In the genomic region with DNA sequence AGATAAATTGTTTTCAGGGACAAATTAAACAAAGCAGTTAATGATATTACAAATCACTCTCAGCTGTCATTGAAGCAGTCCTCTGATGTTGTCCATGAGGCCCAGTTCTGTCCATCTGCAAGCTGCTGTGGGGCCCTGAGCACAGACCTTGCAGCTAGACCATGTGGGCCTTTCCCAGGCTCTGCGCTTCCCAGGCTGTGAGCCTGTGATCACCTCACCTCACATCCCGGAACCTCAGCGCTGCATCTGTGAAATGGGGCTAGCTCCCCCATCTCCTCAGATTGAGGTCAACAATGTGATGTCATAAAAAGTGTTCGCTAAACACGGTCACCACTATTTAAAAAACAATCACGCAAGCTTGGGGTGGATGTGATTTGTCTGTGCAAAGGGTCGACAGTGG, we compare ENCODE assay signal across 24 cellular contexts.
"Had no signal": no experiment of that assay in that cellular context is flagged by ENCODE, and none has a peak within 500 bp of the region (broad histone marks: within the 10 kb centered on the region; RNA-seq: fewer than 3 reads in every experiment).

No MANE protein-coding gene starts in this region.

- ATAC-seq: activated naive CD4-positive, alpha-beta T cell treated with anti-CD3 and anti-CD28 coated beads, Interleukin-2, amount 50 U/mL, for 72 hours; activated T-cell treated with anti-CD3 and anti-CD28 coated beads, Interleukin-2, amount 50 U/mL, for 72 hours; effector memory CD8-positive, alpha-beta T cell; WTC11 had no signal

- H3K27me3 ChIP-seq: ascending aorta, cardiac muscle cell had no signal

- H3K4me3 ChIP-seq: ascending aorta, breast epithelium, cardiac muscle cell had no signal

- DNase-seq: activated CD4-positive, alpha-beta memory T cell treated with anti-CD3 and anti-CD28 coated beads, Interleukin-2, amount 10 ng/mL, durations not matched to agents 7 days and 5 days; activated CD4-positive, alpha-beta T cell treated with anti-CD3 and anti-CD28 coated beads for 1 hour; activated CD4-positive, alpha-beta T cell treated with anti-CD3 and anti-CD28 coated beads for 4 hours; activated CD4-positive, alpha-beta T cell treated with anti-CD3 and anti-CD28 coated beads, Interleukin-2, amount 10 ng/mL, durations not matched to agents 7 days and 5 days; activated CD4-positive, alpha-beta T cell treated with anti-CD3 and anti-CD28 coated beads, Interleukin-2, amount 50 U/mL, for 4 hours; activated gamma-delta T cell; activated naive CD4-positive, alpha-beta T cell; activated naive CD4-positive, alpha-beta T cell treated with anti-CD3 and anti-CD28 coated beads, Interleukin-2, amount 10 ng/mL, durations not matched to agents 7 days and 5 days; activated naive CD8-positive, alpha-beta T cell treated with anti-CD3 and anti-CD28 coated beads, Interleukin-2, amount 10 ng/mL, durations not matched to agents 7 days and 5 days; activated T-cell treated with anti-CD3 and anti-CD28 coated beads for 4 hours; activated T-cell treated with anti-CD3 and anti-CD28 coated beads, Interleukin-2, amount 50 U/mL, for 24 hours; activated T-cell treated with anti-CD3 and anti-CD28 coated beads, Interleukin-2, amount 50 U/mL, for 72 hours; cortex of kidney; dermis blood vessel endothelial cell; effector CD4-positive, alpha-beta T cell; effector memory CD8-positive, alpha-beta T cell; foreskin fibroblast; T-helper 2 cell had no signal

- H3K27ac ChIP-seq: ascending aorta, breast epithelium, cardiac muscle cell, epithelial cell of prostate had no signal

- H3K9me3 ChIP-seq: ascending aorta, breast epithelium had no signal

- H3K36me3 ChIP-seq: ascending aorta, breast epithelium, cardiac muscle cell had no signal
